8 cellular contexts compared by ENCODE assay signal in the genomic region with DNA sequence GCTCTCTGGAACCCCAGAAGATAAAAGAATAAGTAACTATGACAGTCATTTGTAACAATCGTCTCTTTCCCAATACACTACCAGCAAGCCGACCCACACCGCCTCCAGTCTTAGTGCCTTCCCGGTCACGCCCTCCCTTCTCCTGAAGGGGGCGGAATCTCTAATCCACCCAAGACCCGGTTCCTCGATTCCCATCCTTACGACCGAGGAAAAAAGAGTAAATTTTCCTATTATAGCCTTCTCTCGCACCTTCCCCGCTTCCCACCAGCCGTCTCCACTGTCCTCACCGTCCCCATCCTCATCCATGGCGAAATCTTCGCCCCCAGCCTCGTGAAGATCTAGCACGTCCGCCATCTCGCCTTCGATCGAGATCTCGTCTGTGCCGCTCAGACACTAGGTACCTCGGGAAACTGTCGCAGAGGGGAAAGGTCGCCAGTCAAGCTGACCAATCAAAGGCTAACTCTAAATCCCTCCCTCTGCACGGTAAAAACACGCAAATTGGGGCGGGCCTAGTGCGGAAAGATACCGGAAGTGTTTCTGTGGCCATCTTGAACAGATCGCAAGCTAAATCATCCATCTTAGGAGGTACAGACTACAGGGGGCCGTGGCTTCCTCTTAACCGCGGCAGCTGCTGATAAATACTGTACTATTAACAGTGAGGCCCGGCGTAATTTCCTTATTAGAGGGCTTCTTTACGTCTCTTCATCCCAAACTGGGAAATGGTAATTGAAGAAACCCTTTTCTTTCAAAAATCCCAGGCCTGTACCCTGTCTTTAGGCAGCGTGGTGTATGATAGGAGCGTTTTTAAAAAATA. TPM values are rescaled to one million over a fixed set of nuclear protein-coding genes. Genes with fewer than 3 reads are reported as not detected.
DNase-seq lines count a peak whose midpoint lies in the region; ATAC-seq and TF ChIP-seq lines count a peak whose summit lies in the region.

Gene RBM8A, minus strand, starts transcription at position 412 of the 814 bp plus-strand sequence. Its CDS starts 58 bp downstream, at position 354.

- in situ Hi-C loops in GM13977 (cut with MboI; ENCODE audit: low pct_unique_long_range_greater_than_20kb, low sequenced_read_pairs, unreplicated experiment): no loop called here

- ATAC-seq in HG02870 (IDR thresholded peaks at IDR 0.05; ENCODE audit: unreplicated experiment): peak; percentile 94
- peak; percentile 98 to 99 for ATAC-seq in left cardiac atrium

- TF ChIP-seq CTCF in GM13977 (IDR thresholded peaks at IDR 0.05; ENCODE audit: extremely low read depth, insufficient read depth, missing control alignments): peak; percentile 51

- peak; percentile 86 for DNase-seq in GM13977 (ENCODE audit: low spot score)
- peak; percentile 99 for DNase-seq in NCI-H146 (lab: John Stamatoyannopoulos, UW)
- peak; percentile 84 to 98 (median 92) for DNase-seq in T-helper 1 cell
- DNase-seq in amniotic stem cell (lab: John Stamatoyannopoulos, UW): peak; percentile 93
- DNase-seq in left cardiac atrium: peak; percentile 94
- DNase-seq in posterior vena cava (ENCODE audit: low spot score): peak; percentile 97
- peak; percentile 98 for DNase-seq in ureter (ENCODE audit: low spot score)

- intact Hi-C loops in left cardiac atrium (cut with DNase I): no loop called here
- intact Hi-C loops in posterior vena cava (cut with DNase I): no loop called here

RNA-seq across cellular contexts. Expression of gene RBM8A, which starts in this region (rescaled TPM):
- 10 to 100 TPM; 67.0 to 99.2 TPM for total RNA-seq in left cardiac atrium
- 10 to 100 TPM; 81.0 to 83.3 TPM for total RNA-seq in posterior vena cava
- total RNA-seq in ureter: 141 TPM

Comparison
In these comparisons a context has a peak if more than half of its experiments do, and no peak if none do; other contexts are left out.
1. Peak in every context shown above with its lines: DNase-seq and ATAC-seq.